In the genomic region with DNA sequence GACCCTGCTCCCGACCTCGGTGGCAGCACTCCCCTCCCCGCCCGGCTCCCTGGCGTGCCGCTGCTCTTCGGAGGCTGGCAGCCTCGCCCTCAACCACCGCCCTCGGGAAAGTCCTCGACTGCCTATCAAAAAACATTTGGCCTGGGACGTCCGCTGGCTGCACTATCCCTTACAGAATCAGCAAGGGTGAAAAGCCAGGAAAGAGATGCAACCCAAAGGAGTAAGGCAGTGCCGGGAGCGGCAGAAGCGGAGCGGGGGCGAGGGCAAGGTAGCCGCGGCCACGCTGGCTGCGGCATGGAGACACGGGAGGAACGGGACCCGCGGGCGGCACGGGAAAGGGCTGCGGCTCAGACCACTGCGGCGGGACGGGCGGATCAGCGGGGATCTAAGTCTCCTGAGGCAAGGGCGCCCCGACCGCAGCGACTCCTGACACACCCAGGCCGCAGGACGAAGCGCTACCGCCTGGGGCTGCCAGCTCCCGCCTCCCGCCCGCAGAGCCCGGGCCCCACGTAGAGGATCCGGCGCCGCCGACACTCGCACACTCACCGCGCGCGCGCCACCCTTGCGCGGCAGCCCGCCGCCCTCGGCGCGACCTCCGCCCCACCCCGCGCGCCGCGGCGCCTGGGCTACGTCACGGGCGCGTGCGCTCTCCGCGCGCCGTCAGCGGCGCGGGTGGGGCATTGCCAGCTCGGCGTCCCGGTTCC, we compare ENCODE assay signal across 1 cellular context.
A peak's percentile ranks its signal among the peaks of the same experiment; 100 is the strongest.
TF ChIP-seq lines count a peak whose summit lies in the region.

A gene with protein sequence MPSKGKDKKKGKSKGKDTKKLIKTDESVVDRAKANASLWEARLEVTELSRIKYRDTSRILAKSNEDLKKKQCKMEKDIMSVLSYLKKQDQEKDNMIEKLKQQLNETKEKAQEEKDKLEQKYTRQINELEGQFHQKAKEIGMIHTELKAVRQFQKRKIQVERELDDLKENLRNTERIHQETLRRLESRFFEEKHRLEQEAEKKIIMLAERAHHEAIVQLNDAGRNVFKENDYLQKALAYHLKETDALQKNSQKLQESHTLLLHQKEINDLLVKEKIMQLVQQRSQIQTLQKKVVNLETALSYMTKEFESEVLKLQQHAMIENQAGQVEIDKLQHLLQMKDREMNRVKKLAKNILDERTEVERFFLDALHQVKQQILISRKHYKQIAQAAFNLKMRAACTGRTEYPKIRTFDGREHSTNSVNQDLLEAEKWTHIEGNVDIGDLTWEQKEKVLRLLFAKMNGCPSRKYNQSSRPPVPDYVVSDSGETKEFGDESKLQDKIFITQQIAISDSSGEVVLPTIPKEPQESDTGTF (plus strand): TSS at position 646 of the 704 bp plus-strand sequence. CDS start 130 bp downstream, outside the sequence.
Gene ENTPD5 (minus strand): TSS at position 585 of the 704 bp plus-strand sequence. CDS start 31,186 bp downstream, outside the sequence.

TF ChIP-seq in GM23338, 12 proteins besides CTCF, POLR2A, EP300 and RAD21 (continued from another document):
- TF ChIP-seq REST (IDR thresholded peaks at IDR 0.05; ENCODE audit: unreplicated experiment) = no peak
- TF ChIP-seq CREB1 (CRISPR knock-in tag; IDR thresholded peaks at IDR 0.05; ENCODE audit: low read depth) = peak; percentile 77
- no peak for TF ChIP-seq ZNF462 (CRISPR knock-in tag; IDR thresholded peaks at IDR 0.05)
- TF ChIP-seq, protein P1, sequence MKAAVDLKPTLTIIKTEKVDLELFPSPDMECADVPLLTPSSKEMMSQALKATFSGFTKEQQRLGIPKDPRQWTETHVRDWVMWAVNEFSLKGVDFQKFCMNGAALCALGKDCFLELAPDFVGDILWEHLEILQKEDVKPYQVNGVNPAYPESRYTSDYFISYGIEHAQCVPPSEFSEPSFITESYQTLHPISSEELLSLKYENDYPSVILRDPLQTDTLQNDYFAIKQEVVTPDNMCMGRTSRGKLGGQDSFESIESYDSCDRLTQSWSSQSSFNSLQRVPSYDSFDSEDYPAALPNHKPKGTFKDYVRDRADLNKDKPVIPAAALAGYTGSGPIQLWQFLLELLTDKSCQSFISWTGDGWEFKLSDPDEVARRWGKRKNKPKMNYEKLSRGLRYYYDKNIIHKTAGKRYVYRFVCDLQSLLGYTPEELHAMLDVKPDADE (IDR thresholded peaks at IDR 0.05) = no peak
